39 cellular contexts compared by ENCODE assay signal in the genomic region with DNA sequence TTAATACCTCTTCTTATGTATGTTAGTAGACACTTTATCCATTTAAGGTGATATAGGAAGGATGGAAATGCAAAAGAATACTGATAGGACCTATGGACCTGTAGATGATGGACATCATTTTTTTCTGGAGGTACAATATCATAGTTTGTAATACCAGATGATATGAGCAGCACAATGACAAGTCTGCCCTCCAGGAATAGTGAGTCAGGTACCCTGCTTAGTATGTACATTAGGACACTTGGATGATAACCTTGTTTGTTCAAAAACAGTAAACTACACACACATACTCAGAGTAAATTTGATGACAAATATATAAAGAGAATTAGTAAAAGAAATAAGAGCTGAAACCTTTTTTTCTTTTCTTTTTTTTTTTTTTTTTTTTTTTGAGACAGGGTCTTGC. TPM values are rescaled to one million over a fixed set of nuclear protein-coding genes. Genes with fewer than 3 reads are reported as not detected.
"Had no signal": no experiment of that assay in that cellular context is flagged by ENCODE, and none has a peak within 500 bp of the region (broad histone marks: within the 10 kb centered on the region; RNA-seq: fewer than 3 reads in every experiment).

No MANE protein-coding gene starts in this region.

- ATAC-seq: activated CD8-positive, alpha-beta T cell treated with anti-CD3 and anti-CD28 coated beads for 36 hours; activated naive CD4-positive, alpha-beta T cell treated with anti-CD3 and anti-CD28 coated beads, Interleukin-2, amount 50 U/mL, for 72 hours; activated T-cell treated with anti-CD3 and anti-CD28 coated beads, Interleukin-2, amount 50 U/mL, for 4 hours; activated T-cell treated with anti-CD3 and anti-CD28 coated beads, Interleukin-2, amount 50 U/mL, for 72 hours; activated T-helper 17 cell treated with anti-CD3 and anti-CD28 coated beads, Interleukin-2, amount 50 U/mL, for 72 hours; body of pancreas had no signal

- H3K4me3 ChIP-seq: adrenal gland, body of pancreas, breast epithelium, cardiac muscle cell had no signal

- H3K4me1 ChIP-seq: adrenal gland, body of pancreas, breast epithelium had no signal

- H3K4me3 Mint-ChIP-seq: activated B cell treated with CpG ODN at 0.5 μM for 24 hours; activated CD4-positive, alpha-beta memory T cell treated with anti-CD3 and anti-CD28 coated beads for 36 hours; activated CD8-positive, alpha-beta T cell treated with anti-CD3 and anti-CD28 coated beads for 36 hours; activated naive CD4-positive, alpha-beta T cell treated with anti-CD3 and anti-CD28 coated beads for 36 hours; activated naive CD8-positive, alpha-beta T cell treated with anti-CD3 and anti-CD28 coated beads for 36 hours; activated T-cell treated with anti-CD3 and anti-CD28 coated beads, Interleukin-2, amount 50 U/mL, for 4 hours; activated T-cell treated with anti-CD3 and anti-CD28 coated beads, Interleukin-2, amount 50 U/mL, for 72 hours; activated T-helper 1 cell treated with anti-CD3 and anti-CD28 coated beads, Interleukin-12 subunit alpha, Interleukin-12 subunit beta, Interleukin-2, Interleukin-4 antibody, amounts not matched to agents 30 ng/mL and 10 ng/mL and 1 ng/mL, durations not matched to agents 14 hours and 24 hours and 36 hours; activated T-helper 17 cell treated with anti-CD3 and anti-CD28 coated beads, Interleukin-2, amount 50 U/mL, for 72 hours; central memory CD8-positive, alpha-beta T cell; T-helper 1 cell treated with Interleukin-12 subunit alpha and Interleukin-12 subunit beta and Interleukin-4 antibody, amounts not matched to agents 30 μg/mL and 1 μg/mL, for 36 hours; T-helper 2 cell treated with Interferon-gamma antibody and Interleukin-4, amounts not matched to agents 5 μg/mL and 100 μg/mL, for 36 hours had no signal

- DNase-seq: activated B cell treated with CpG ODN at 0.5 μM for 24 hours; activated CD4-positive, alpha-beta memory T cell treated with anti-CD3 and anti-CD28 coated beads for 36 hours; activated CD4-positive, alpha-beta T cell treated with anti-CD3 and anti-CD28 coated beads for 48 hours; activated CD4-positive, alpha-beta T cell treated with anti-CD3 and anti-CD28 coated beads, Interleukin-2, amount 50 U/mL, for 1 hour; activated CD4-positive, alpha-beta T cell treated with anti-CD3 and anti-CD28 coated beads, Interleukin-2, amount 50 U/mL, for 4 hours; activated CD4-positive, CD25-positive, alpha-beta regulatory T cell treated with anti-CD3 and anti-CD28 coated beads, Interleukin-2, amount 50 U/mL, for 72 hours; activated CD8-positive, alpha-beta memory T cell treated with anti-CD3 and anti-CD28 coated beads, Interleukin-2, amount 50 U/mL, for 4 hours; activated CD8-positive, alpha-beta T cell treated with anti-CD3 and anti-CD28 coated beads for 36 hours; activated effector memory CD4-positive, alpha-beta T cell treated with anti-CD3 and anti-CD28 coated beads, Interleukin-2, amount 50 U/mL, for 16 hours; activated gamma-delta T cell treated with Interleukin-2 at 50 U/mL for 16 hours; activated naive CD4-positive, alpha-beta T cell; activated naive CD4-positive, alpha-beta T cell treated with anti-CD3 and anti-CD28 coated beads for 36 hours; activated naive CD4-positive, alpha-beta T cell treated with anti-CD3 and anti-CD28 coated beads, Interleukin-2, amount 50 U/mL, for 16 hours; activated naive CD8-positive, alpha-beta T cell treated with anti-CD3 and anti-CD28 coated beads for 36 hours; activated T-cell treated with anti-CD3 and anti-CD28 coated beads for 4 hours; activated T-cell treated with anti-CD3 and anti-CD28 coated beads, Interleukin-2, amount 50 U/mL, for 1 hour; activated T-cell treated with anti-CD3 and anti-CD28 coated beads, Interleukin-2, amount 50 U/mL, for 4 hours; activated T-cell treated with anti-CD3 and anti-CD28 coated beads, Interleukin-2, amount 50 U/mL, for 72 hours; adrenal gland; amniotic stem cell; aorta; body of pancreas; brain microvascular endothelial cell; caudate nucleus; cerebellar nuclear complex; T-helper 2 cell; T-helper 9 cell had no signal

- H3K27ac ChIP-seq: adrenal gland, body of pancreas, brain microvascular endothelial cell, breast epithelium, cardiac muscle cell, VCaP had no signal

- H3K9me3 ChIP-seq: body of pancreas had no signal

- H3K9me3 Mint-ChIP-seq: activated T-helper 17 cell treated with anti-CD3 and anti-CD28 coated beads, Interleukin-2, amount 50 U/mL, for 72 hours; central memory CD8-positive, alpha-beta T cell had no signal

- H3K36me3 ChIP-seq: adrenal gland, brain microvascular endothelial cell, breast epithelium, cardiac muscle cell had no signal

- H3K27me3 Mint-ChIP-seq: activated B cell treated with CpG ODN at 0.5 μM for 24 hours; activated CD4-positive, alpha-beta memory T cell treated with anti-CD3 and anti-CD28 coated beads for 36 hours; activated CD8-positive, alpha-beta T cell treated with anti-CD3 and anti-CD28 coated beads for 36 hours; activated naive CD8-positive, alpha-beta T cell treated with anti-CD3 and anti-CD28 coated beads for 36 hours; activated T-helper 17 cell treated with anti-CD3 and anti-CD28 coated beads, Interleukin-2, amount 50 U/mL, for 72 hours; central memory CD8-positive, alpha-beta T cell had no signal

- H3K27ac Mint-ChIP-seq: activated B cell treated with CpG ODN at 0.5 μM for 24 hours; activated CD4-positive, alpha-beta memory T cell treated with anti-CD3 and anti-CD28 coated beads for 36 hours; activated CD8-positive, alpha-beta T cell treated with anti-CD3 and anti-CD28 coated beads for 36 hours; activated naive CD4-positive, alpha-beta T cell treated with anti-CD3 and anti-CD28 coated beads for 36 hours; activated naive CD4-positive, alpha-beta T cell treated with anti-CD3 and anti-CD28 coated beads, Interleukin-2, amount 50 U/mL, for 72 hours; activated naive CD8-positive, alpha-beta T cell treated with anti-CD3 and anti-CD28 coated beads for 36 hours; activated T-cell treated with anti-CD3 and anti-CD28 coated beads, Interleukin-2, amount 50 U/mL, for 72 hours; activated T-helper 1 cell treated with anti-CD3 and anti-CD28 coated beads, Interleukin-12 subunit alpha, Interleukin-12 subunit beta, Interleukin-2, Interleukin-4 antibody, amounts not matched to agents 30 ng/mL and 10 ng/mL and 1 ng/mL, durations not matched to agents 14 hours and 24 hours and 36 hours; activated T-helper 17 cell treated with anti-CD3 and anti-CD28 coated beads, Interleukin-2, amount 50 U/mL, for 72 hours; T-helper 1 cell treated with Interleukin-12 subunit alpha and Interleukin-12 subunit beta and Interleukin-4 antibody, amounts not matched to agents 30 μg/mL and 1 μg/mL, for 36 hours; T-helper 2 cell treated with Interferon-gamma antibody and Interleukin-4, amounts not matched to agents 5 μg/mL and 100 μg/mL, for 36 hours had no signal

- H3K4me1 Mint-ChIP-seq: activated B cell treated with CpG ODN at 0.5 μM for 24 hours; activated naive CD8-positive, alpha-beta T cell treated with anti-CD3 and anti-CD28 coated beads for 36 hours; activated T-helper 17 cell treated with anti-CD3 and anti-CD28 coated beads, Interleukin-2, amount 50 U/mL, for 72 hours; central memory CD8-positive, alpha-beta T cell had no signal

- H3K27me3 ChIP-seq: adrenal gland, body of pancreas, brain microvascular endothelial cell, breast epithelium, cardiac muscle cell had no signal

RNA-seq across cellular contexts. Expression of a gene that starts 58.7 kb away (rescaled TPM):
- total RNA-seq: activated B cell treated with CpG ODN at 0.5 μM for 24 hours; activated CD4-positive, alpha-beta memory T cell treated with anti-CD3 and anti-CD28 coated beads for 36 hours; activated CD8-positive, alpha-beta memory T cell treated with anti-CD3 and anti-CD28 coated beads for 36 hours; activated CD8-positive, alpha-beta T cell treated with anti-CD3 and anti-CD28 coated beads for 36 hours; activated naive CD4-positive, alpha-beta T cell treated with anti-CD3 and anti-CD28 coated beads for 36 hours; activated naive CD4-positive, alpha-beta T cell treated with anti-CD3 and anti-CD28 coated beads, Interleukin-2, amount 50 U/mL, for 72 hours; activated naive CD8-positive, alpha-beta T cell treated with anti-CD3 and anti-CD28 coated beads for 36 hours; activated T-cell treated with anti-CD3 and anti-CD28 coated beads, Interleukin-2, amount 50 U/mL, for 4 hours; activated T-cell treated with anti-CD3 and anti-CD28 coated beads, Interleukin-2, amount 50 U/mL, for 72 hours; activated T-helper 1 cell treated with anti-CD3 and anti-CD28 coated beads, Interleukin-12 subunit alpha, Interleukin-12 subunit beta, Interleukin-2, Interleukin-4 antibody, amounts not matched to agents 30 ng/mL and 10 ng/mL and 1 ng/mL, durations not matched to agents 14 hours and 24 hours and 36 hours; activated T-helper 17 cell treated with anti-CD3 and anti-CD28 coated beads, Interleukin-2, amount 50 U/mL, for 72 hours; adrenal gland; aorta; astrocyte; body of pancreas; cardiac muscle cell; chondrocyte had no signal
